ENCODE assay signal across 8 cellular contexts in the genomic region with DNA sequence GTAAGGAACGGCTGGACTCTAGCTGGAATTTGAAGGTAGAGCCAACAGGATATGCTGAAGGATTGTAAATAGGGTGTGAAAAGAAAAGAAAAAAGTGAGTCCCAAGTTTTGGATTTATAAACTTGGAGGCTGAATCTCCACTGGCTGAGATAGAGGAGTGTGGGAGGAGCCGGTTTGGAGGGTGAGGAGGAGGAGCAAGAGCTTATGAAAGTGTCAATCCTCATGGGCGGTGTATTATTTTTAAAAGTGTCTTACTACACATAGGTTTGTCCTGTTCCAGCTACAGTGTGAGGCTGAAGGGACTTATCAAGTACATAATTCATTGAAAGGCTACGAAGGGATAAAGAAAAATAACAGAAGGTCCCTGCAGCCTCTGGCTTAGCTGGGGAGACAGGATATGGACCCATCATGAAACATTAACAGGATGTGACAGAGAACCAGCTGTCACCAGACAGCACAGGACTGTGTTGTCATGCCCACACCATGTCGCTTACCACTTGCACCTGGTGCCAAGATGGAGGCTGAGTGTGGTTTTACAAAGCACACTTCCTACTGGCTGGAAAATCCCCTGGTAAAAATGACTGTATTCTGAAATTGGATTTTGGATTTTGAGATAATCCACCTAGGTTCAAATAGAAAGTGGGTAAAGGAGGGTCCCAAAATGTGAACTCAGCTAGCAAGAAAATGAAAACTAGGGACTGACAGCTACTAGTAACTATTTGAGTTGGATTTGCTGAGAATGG. TPM values are rescaled to one million over a fixed set of nuclear protein-coding genes. Genes with fewer than 3 reads are reported as not detected.
DNase-seq lines count a peak whose midpoint lies in the region; ATAC-seq lines count a peak whose summit lies in the region.

No MANE protein-coding gene starts in this region.

- no peaks in the 10 kb centered on the region for H3K27me3 ChIP-seq in CD8-positive, alpha-beta memory T cell (ENCODE audit: insufficient read depth, low read length, poor library complexity, severe bottlenecking)

- peak; percentile 31 to 81 (median 51) for DNase-seq in CD8-positive, alpha-beta memory T cell
- peak; percentile 61 for DNase-seq in T-helper 2 cell treated with Interferon-gamma antibody and Interleukin-4, amounts not matched to agents 5 μg/mL and 100 μg/mL, for 36 hours (ENCODE audit: low spot score)
- DNase-seq in naive B cell (peak; percentile 39), AG20443 (ENCODE audit: low spot score) (no peak), NCI-H526 treated with DMSO at 0.1 percent for 48 hours (lab: John Stamatoyannopoulos, UW) (no peak), NCI-H2227 (lab: John Stamatoyannopoulos, UW; ENCODE audit: unreplicated experiment) (no peak)

- H3K4me3 Mint-ChIP-seq in CD8-positive, alpha-beta memory T cell = peak overlapping the region; percentile 39 to 83 (median 65)
- peak overlapping the region; percentile 62 for H3K4me3 Mint-ChIP-seq in T-helper 2 cell treated with Interferon-gamma antibody and Interleukin-4, amounts not matched to agents 5 μg/mL and 100 μg/mL, for 36 hours
- peak overlapping the region in 2 of 8 donors; percentile 41 to 59 for H3K4me3 Mint-ChIP-seq in naive B cell

- no peaks in the 10 kb centered on the region for H3K36me3 ChIP-seq in CD8-positive, alpha-beta memory T cell (ENCODE audit: insufficient read depth, low read length)

- peak overlapping the region; percentile 91 to 98 (median 94) for H3K27ac Mint-ChIP-seq in CD8-positive, alpha-beta memory T cell
- peak overlapping the region; percentile 84 for H3K27ac Mint-ChIP-seq in T-helper 2 cell treated with Interferon-gamma antibody and Interleukin-4, amounts not matched to agents 5 μg/mL and 100 μg/mL, for 36 hours
- peak overlapping the region; percentile 32 to 98 (median 84) for H3K27ac Mint-ChIP-seq in naive B cell

- H3K9me3 ChIP-seq in CD8-positive, alpha-beta memory T cell (ENCODE audit: low read length) = no peaks in the 10 kb centered on the region

- peaks cover 3 to 7% (median 5%) of the 10 kb centered on the region in 3 donors for H3K36me3 Mint-ChIP-seq in CD8-positive, alpha-beta memory T cell
- peaks cover 10% of the 10 kb centered on the region for H3K36me3 Mint-ChIP-seq in T-helper 2 cell treated with Interferon-gamma antibody and Interleukin-4, amounts not matched to agents 5 μg/mL and 100 μg/mL, for 36 hours (ENCODE audit: low read depth)
- peaks cover 0 to 8% of the 10 kb centered on the region in 2 donors for H3K36me3 Mint-ChIP-seq in naive B cell

- H3K9me3 Mint-ChIP-seq in CD8-positive, alpha-beta memory T cell = no peaks in the 10 kb centered on the region
- peaks cover 4% of the 10 kb centered on the region for H3K9me3 Mint-ChIP-seq in T-helper 2 cell treated with Interferon-gamma antibody and Interleukin-4, amounts not matched to agents 5 μg/mL and 100 μg/mL, for 36 hours
- H3K9me3 Mint-ChIP-seq in naive B cell = peaks cover 0 to 6% (median 0%) of the 10 kb centered on the region in 7 donors

- H3K27me3 Mint-ChIP-seq in CD8-positive, alpha-beta memory T cell = no peaks in the 10 kb centered on the region
- no peaks in the 10 kb centered on the region for H3K27me3 Mint-ChIP-seq in T-helper 2 cell treated with Interferon-gamma antibody and Interleukin-4, amounts not matched to agents 5 μg/mL and 100 μg/mL, for 36 hours (ENCODE audit: low read depth)
- H3K27me3 Mint-ChIP-seq in naive B cell = no peaks in the 10 kb centered on the region

- H3K4me3 ChIP-seq in CD8-positive, alpha-beta memory T cell (ENCODE audit: low read length) = no peak overlapping the region

- ATAC-seq in GM19328 (IDR thresholded peaks at IDR 0.05; ENCODE audit: unreplicated experiment) (peak; percentile 71), HG03342 (IDR thresholded peaks at IDR 0.05; ENCODE audit: unreplicated experiment) (peak; percentile 89), naive B cell (ENCODE audit: low read depth in 2 of 2) (peak; percentile 66 to 75)

- POLR2A ChIA-PET in CD8-positive, alpha-beta memory T cell (lab: Charles Lee) = interaction anchor here (0.6 to 0.7 kb wide), 2 partner anchors 87 to 93 kb away, joined by 3 to 12 read pairs; partner anchors contain the start of gene XRCC5

- H3K4me1 Mint-ChIP-seq in CD8-positive, alpha-beta memory T cell = peaks cover 51 to 71% (median 70%) of the 10 kb centered on the region in 3 donors
- H3K4me1 Mint-ChIP-seq in T-helper 2 cell treated with Interferon-gamma antibody and Interleukin-4, amounts not matched to agents 5 μg/mL and 100 μg/mL, for 36 hours (ENCODE audit: low read depth) = peaks cover 51% of the 10 kb centered on the region
- peaks cover 31 to 37% (median 34%) of the 10 kb centered on the region in 3 donors for H3K4me1 Mint-ChIP-seq in naive B cell

- H3K4me1 ChIP-seq in CD8-positive, alpha-beta memory T cell (ENCODE audit: insufficient read depth, low read length) = peaks cover 41% of the 10 kb centered on the region

- CTCF ChIA-PET in CD8-positive, alpha-beta memory T cell (lab: Charles Lee) = interaction anchor here (1.2 to 5.7 kb wide), 3 partner anchors 10 to 17 kb away, joined by 4 to 29 read pairs (median 7); no protein-coding TSS in a partner anchor

- peak overlapping the region; percentile 49 for H3K27ac ChIP-seq in CD8-positive, alpha-beta memory T cell (ENCODE audit: low read depth, low read length)

RNA-seq across cellular contexts. Expression of gene MREG, which starts 2.5 kb away (rescaled TPM):
- total RNA-seq in CD8-positive, alpha-beta memory T cell = 10 to 100 TPM; 25.4 to 26.2 TPM
- 3.9 TPM for polyA plus RNA-seq in CD8-positive, alpha-beta memory T cell
- 1 to 10 TPM in 4 of 6 donors, under 1 TPM in 1, not detected in 1; 0.95 to 3.1 (median 2.3) TPM for polyA plus RNA-seq in naive B cell (ENCODE audit: low read depth in 6 of 6)

Comparison
In these comparisons a context has a peak if more than half of its experiments do, and no peak if none do; other contexts are left out.
1. DNase-seq: peak in CD8-positive, alpha-beta memory T cell (5 of 5), T-helper 2 cell treated with Interferon-gamma antibody and Interleukin-4, amounts not matched to agents 5 μg/mL and 100 μg/mL, for 36 hours (single experiment) and naive B cell (single experiment); none in AG20443 (single experiment), NCI-H526 treated with DMSO at 0.1 percent for 48 hours (single experiment) and NCI-H2227 (single experiment).
2. Peak in every context shown above with its lines, with median percentiles within 50 percentile points of each other: H3K27ac Mint-ChIP-seq and ATAC-seq.